In the genomic region with DNA sequence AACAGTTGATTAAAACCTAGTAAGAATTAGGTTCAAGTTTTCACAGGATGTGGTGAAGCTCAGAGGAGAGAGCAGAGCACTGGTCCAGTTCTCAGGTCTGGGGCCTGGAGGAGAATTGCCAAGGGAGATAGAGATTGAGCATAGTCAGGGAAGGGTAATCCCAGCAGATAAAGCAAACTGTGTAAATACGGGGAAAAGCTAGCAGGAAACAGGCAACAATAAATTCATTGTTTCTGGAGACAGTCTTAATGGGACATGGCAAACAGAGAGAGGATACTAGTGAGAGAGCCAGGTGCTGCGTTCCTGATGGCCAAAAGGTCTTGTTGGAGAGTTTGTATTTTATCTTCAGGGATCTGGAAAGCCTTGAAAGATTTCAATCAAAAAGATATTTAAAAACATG, we compare ENCODE assay signal across 1 cellular context.
TF ChIP-seq lines count a peak whose summit lies in the region.

No MANE protein-coding gene starts in this region.

TF ChIP-seq in A549, 52 proteins besides CTCF, POLR2A, EP300 and RAD21:
- TF ChIP-seq, protein P1, sequence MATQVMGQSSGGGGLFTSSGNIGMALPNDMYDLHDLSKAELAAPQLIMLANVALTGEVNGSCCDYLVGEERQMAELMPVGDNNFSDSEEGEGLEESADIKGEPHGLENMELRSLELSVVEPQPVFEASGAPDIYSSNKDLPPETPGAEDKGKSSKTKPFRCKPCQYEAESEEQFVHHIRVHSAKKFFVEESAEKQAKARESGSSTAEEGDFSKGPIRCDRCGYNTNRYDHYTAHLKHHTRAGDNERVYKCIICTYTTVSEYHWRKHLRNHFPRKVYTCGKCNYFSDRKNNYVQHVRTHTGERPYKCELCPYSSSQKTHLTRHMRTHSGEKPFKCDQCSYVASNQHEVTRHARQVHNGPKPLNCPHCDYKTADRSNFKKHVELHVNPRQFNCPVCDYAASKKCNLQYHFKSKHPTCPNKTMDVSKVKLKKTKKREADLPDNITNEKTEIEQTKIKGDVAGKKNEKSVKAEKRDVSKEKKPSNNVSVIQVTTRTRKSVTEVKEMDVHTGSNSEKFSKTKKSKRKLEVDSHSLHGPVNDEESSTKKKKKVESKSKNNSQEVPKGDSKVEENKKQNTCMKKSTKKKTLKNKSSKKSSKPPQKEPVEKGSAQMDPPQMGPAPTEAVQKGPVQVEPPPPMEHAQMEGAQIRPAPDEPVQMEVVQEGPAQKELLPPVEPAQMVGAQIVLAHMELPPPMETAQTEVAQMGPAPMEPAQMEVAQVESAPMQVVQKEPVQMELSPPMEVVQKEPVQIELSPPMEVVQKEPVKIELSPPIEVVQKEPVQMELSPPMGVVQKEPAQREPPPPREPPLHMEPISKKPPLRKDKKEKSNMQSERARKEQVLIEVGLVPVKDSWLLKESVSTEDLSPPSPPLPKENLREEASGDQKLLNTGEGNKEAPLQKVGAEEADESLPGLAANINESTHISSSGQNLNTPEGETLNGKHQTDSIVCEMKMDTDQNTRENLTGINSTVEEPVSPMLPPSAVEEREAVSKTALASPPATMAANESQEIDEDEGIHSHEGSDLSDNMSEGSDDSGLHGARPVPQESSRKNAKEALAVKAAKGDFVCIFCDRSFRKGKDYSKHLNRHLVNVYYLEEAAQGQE (IDR thresholded peaks at IDR 0.05), result no peak
- TF ChIP-seq HOXA7 (CRISPR knock-in tag; IDR thresholded peaks at IDR 0.05) (no peak), EHF (CRISPR knock-in tag; IDR thresholded peaks at IDR 0.05) (0 out of 2 replicates have a peak, but pooled peaks have one; percentile 56)
- TF ChIP-seq, protein P2, sequence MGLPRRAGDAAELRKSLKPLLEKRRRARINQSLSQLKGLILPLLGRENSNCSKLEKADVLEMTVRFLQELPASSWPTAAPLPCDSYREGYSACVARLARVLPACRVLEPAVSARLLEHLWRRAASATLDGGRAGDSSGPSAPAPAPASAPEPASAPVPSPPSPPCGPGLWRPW (IDR thresholded peaks at IDR 0.05), result no peak
